13 cellular contexts compared by ENCODE assay signal in the genomic region with DNA sequence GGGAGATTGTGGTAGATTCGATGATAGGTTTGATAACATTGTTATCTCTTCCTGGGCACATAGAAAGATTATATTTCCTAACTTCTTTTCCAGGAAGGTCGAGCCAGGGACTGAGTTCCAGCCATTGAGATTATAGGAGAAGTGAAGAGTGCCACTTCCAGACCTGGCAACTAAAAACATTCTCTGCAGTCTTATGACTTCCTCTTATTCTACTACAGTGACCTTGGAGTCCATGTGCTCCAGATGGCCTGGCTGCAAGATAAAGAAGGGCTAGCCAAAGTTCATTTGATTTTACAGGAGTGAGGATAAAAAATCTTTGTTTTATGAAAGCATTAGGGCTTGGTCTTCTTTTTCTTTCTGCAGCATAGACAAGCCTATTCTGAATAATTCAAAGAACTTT.
"Had no signal": no experiment of that assay in that cellular context is flagged by ENCODE, and none has a peak within 500 bp of the region (broad histone marks: within the 10 kb centered on the region; RNA-seq: fewer than 3 reads in every experiment).

No MANE protein-coding gene starts in this region.

- FAIRE-seq: islet of Langerhans had no signal

- H3K36me3 ChIP-seq: suprapubic skin, upper lobe of left lung had no signal

- ATAC-seq: psoas muscle; stimulated activated naive CD8-positive, alpha-beta T cell treated with anti-CD3 and anti-CD28 coated beads, Interleukin-15, Interleukin-2, amounts not matched to agents 100 U/mL and 50 U/mL, for 24 hours had no signal

- H3K4me3 ChIP-seq: psoas muscle, suprapubic skin, upper lobe of left lung had no signal

- H3K27me3 ChIP-seq: suprapubic skin, upper lobe of left lung had no signal

- H3K9me3 ChIP-seq: psoas muscle, suprapubic skin, upper lobe of left lung had no signal

- H3K4me1 ChIP-seq: psoas muscle, upper lobe of left lung had no signal

- DNase-seq: activated CD4-positive, alpha-beta T cell treated with anti-CD3 and anti-CD28 coated beads, Interleukin-2, amount 50 U/mL, for 4 hours; activated CD4-positive, CD25-positive, alpha-beta regulatory T cell treated with anti-CD3 and anti-CD28 coated beads, Interleukin-2, amount 50 U/mL, for 72 hours; activated T-cell treated with anti-CD3 and anti-CD28 coated beads, Interleukin-2, amount 50 U/mL, for 1 hour; foreskin melanocyte; head of caudate nucleus; nephron progenitor cell; psoas muscle; stimulated activated CD4-positive, alpha-beta T cell treated with anti-CD3 and anti-CD28 coated beads, Interleukin-4, amount 100 ng/mL, for 1 hour; stimulated activated CD8-positive, alpha-beta memory T cell treated with anti-CD3 and anti-CD28 coated beads, Interleukin-4, amount 100 ng/mL, for 48 hours; stimulated activated naive CD8-positive, alpha-beta T cell treated with anti-CD3 and anti-CD28 coated beads, Interleukin-15, Interleukin-2, amounts not matched to agents 100 U/mL and 50 U/mL, for 24 hours; upper lobe of left lung had no signal

- H3K27ac ChIP-seq: psoas muscle, suprapubic skin, upper lobe of left lung had no signal
